ENCODE assay signal across 10 cellular contexts in genomic region chr3:72487946-72488735, GRCh38. TPM values are rescaled to one million over a fixed set of nuclear protein-coding genes. Genes with fewer than 3 reads are reported as not detected.
A peak's percentile ranks its signal among the peaks of the same experiment; 100 is the strongest.
DNase-seq lines count a peak whose midpoint lies in the region; ATAC-seq and TF ChIP-seq lines count a peak whose summit lies in the region.
"Had no signal": no experiment of that assay in that cellular context is flagged by ENCODE, and none has a peak within 500 bp of the region (broad histone marks: within the 10 kb centered on the region; RNA-seq: fewer than 3 reads in every experiment).

No MANE protein-coding gene starts in this region.

- intact Hi-C loops in left colon (cut with DNase I, micrococcal nuclease) = no loop called here

- H3K4me3 Mint-ChIP-seq in osteocyte (ENCODE audit: unreplicated experiment) = no peak overlapping the region
- no peak overlapping the region for H3K4me3 Mint-ChIP-seq in activated CD8-positive, alpha-beta memory T cell treated with anti-CD3 and anti-CD28 coated beads, Interleukin-2, amount 10 ng/mL, durations not matched to agents 7 days and 5 days

- CTCF ChIA-PET in activated CD8-positive, alpha-beta memory T cell treated with anti-CD3 and anti-CD28 coated beads, Interleukin-2, amount 10 ng/mL, durations not matched to agents 7 days and 5 days (lab: Charles Lee) = no interaction called here

- H3K27ac ChIP-seq in substantia nigra (ENCODE audit: low read depth, low read length, poor library complexity, severe bottlenecking) = no peak overlapping the region

- ATAC-seq in left colon = no peak
- no peak for ATAC-seq in activated CD8-positive, alpha-beta memory T cell treated with anti-CD3 and anti-CD28 coated beads, Interleukin-2, amount 10 ng/mL, durations not matched to agents 7 days and 5 days
- ATAC-seq in GM21786 (IDR thresholded peaks at IDR 0.05; ENCODE audit: unreplicated experiment) = no peak

- H3K27ac Mint-ChIP-seq in osteocyte (ENCODE audit: unreplicated experiment) = peak overlapping the region; percentile 88
- no peak overlapping the region for H3K27ac Mint-ChIP-seq in activated CD8-positive, alpha-beta memory T cell treated with anti-CD3 and anti-CD28 coated beads, Interleukin-2, amount 10 ng/mL, durations not matched to agents 7 days and 5 days

- H3K27me3 Mint-ChIP-seq in osteocyte (ENCODE audit: unreplicated experiment) = no peaks in the 10 kb centered on the region
- no peaks in the 10 kb centered on the region for H3K27me3 Mint-ChIP-seq in activated CD8-positive, alpha-beta memory T cell treated with anti-CD3 and anti-CD28 coated beads, Interleukin-2, amount 10 ng/mL, durations not matched to agents 7 days and 5 days

- H3K4me1 Mint-ChIP-seq in osteocyte (ENCODE audit: unreplicated experiment) = peaks cover 48% of the 10 kb centered on the region
- peaks cover 38% of the 10 kb centered on the region for H3K4me1 Mint-ChIP-seq in activated CD8-positive, alpha-beta memory T cell treated with anti-CD3 and anti-CD28 coated beads, Interleukin-2, amount 10 ng/mL, durations not matched to agents 7 days and 5 days

- TF ChIP-seq CTCF in osteocyte (IDR thresholded peaks at IDR 0.05) = no peak

- H3K36me3 Mint-ChIP-seq in osteocyte (ENCODE audit: unreplicated experiment) = no peaks in the 10 kb centered on the region
- H3K36me3 Mint-ChIP-seq in activated CD8-positive, alpha-beta memory T cell treated with anti-CD3 and anti-CD28 coated beads, Interleukin-2, amount 10 ng/mL, durations not matched to agents 7 days and 5 days = peaks cover 8% of the 10 kb centered on the region

- DNase-seq in ELR (ENCODE audit: low read depth) (peak; percentile 13), HCEC 1CT (peak; percentile 8), amniotic epithelial cell (ENCODE audit: low read depth) (peak; percentile 68), osteocyte (ENCODE audit: extremely low spot score, unreplicated experiment) (no peak), left colon (no peak), substantia nigra (lab: John Stamatoyannopoulos, UW) (no peak)
- DNase-seq in activated CD8-positive, alpha-beta memory T cell treated with anti-CD3 and anti-CD28 coated beads, Interleukin-2, amount 10 ng/mL, durations not matched to agents 7 days and 5 days = no peak
- DNase-seq: DND-41, NCI-H345 had no signal

- no peaks in the 10 kb centered on the region for H3K9me3 Mint-ChIP-seq in osteocyte (ENCODE audit: unreplicated experiment)
- H3K9me3 Mint-ChIP-seq in activated CD8-positive, alpha-beta memory T cell treated with anti-CD3 and anti-CD28 coated beads, Interleukin-2, amount 10 ng/mL, durations not matched to agents 7 days and 5 days (ENCODE audit: low read depth) = no peaks in the 10 kb centered on the region

RNA-seq across cellular contexts. Expression of gene RYBP, which starts 41.7 kb away (rescaled TPM):
- total RNA-seq in osteocyte (30.7 and 33.0 TPM in 2 replicates), left colon (10 to 100 TPM; 14.4 to 19.1 TPM)
- total RNA-seq in activated CD8-positive, alpha-beta memory T cell treated with anti-CD3 and anti-CD28 coated beads, Interleukin-2, amount 10 ng/mL, durations not matched to agents 7 days and 5 days = 10 to 100 TPM; 11.7 to 17.9 TPM

Comparison
In these comparisons a context has a peak if more than half of its experiments do, and no peak if none do; other contexts are left out.
1. DNase-seq: peak in ELR (single experiment), HCEC 1CT (single experiment) and amniotic epithelial cell (single experiment); none in osteocyte (single experiment), left colon (0 of 2), activated CD8-positive, alpha-beta memory T cell treated with anti-CD3 and anti-CD28 coated beads, Interleukin-2, amount 10 ng/mL, durations not matched to agents 7 days and 5 days (single experiment) and substantia nigra (0 of 49).